In the genomic region with DNA sequence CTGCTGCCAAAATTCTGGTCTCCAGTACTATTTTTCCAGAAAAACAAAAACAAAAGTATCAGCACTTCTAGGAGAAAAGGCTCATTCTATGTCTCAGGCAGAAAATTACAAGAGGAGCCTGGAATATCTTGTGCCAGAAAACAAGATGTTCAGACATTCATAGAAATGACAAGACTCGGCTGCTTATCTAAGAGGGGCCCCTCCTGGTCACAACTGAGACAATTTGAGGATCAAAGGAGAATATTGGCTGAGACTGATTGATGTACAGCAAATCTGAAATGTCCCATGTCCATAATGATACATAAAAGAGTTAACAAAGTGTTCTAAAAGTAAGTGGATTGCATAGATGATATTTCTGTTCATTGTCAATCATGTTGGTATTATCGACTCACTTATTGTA, we compare ENCODE assay signal across 1 cellular context.
TF ChIP-seq lines count a peak whose summit lies in the region.

No MANE protein-coding gene starts in this region.

TF ChIP-seq in HepG2, 621 proteins besides CTCF, POLR2A, EP300 and RAD21:
- TF ChIP-seq ZFAT (CRISPR knock-in tag; conservative IDR thresholded peaks at IDR 0.05) (no peak), STAG1 (CRISPR knock-in tag; IDR thresholded peaks at IDR 0.05) (peak; percentile 36), ATF5 (CRISPR knock-in tag; IDR thresholded peaks at IDR 0.05; ENCODE audit: low read depth) (no peak)
